In the genomic region with DNA sequence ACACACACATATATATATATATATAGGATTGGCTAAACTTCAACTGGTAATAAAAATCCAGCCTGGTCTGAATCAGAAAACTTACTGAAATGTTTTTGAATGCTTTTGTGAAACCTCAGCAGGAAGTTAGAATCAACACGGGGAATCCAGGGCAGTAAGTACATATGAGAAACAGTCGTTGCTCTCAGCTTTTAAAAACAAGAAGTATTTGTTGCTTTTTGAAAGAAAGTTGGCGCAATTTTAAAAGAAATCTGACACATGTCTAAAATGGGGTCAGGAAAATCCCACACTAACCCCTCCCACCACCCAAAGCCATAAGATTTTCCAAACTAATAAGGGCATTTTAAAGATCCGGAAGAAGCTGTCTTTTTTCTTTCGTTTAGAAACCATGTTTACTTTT, we compare ENCODE assay signal across 9 cellular contexts. TPM values are rescaled to one million over a fixed set of nuclear protein-coding genes. Genes with fewer than 3 reads are reported as not detected.
DNase-seq lines count a peak whose midpoint lies in the region; ATAC-seq and TF ChIP-seq lines count a peak whose summit lies in the region.
"Had no signal": no experiment of that assay in that cellular context is flagged by ENCODE, and none has a peak within 500 bp of the region (broad histone marks: within the 10 kb centered on the region; RNA-seq: fewer than 3 reads in every experiment).

No MANE protein-coding gene starts in this region.

- no peaks in the 10 kb centered on the region for H3K36me3 Mint-ChIP-seq in brain

- no peaks in the 10 kb centered on the region for H3K27me3 ChIP-seq in neutrophil

- peak; percentile 48 for ATAC-seq in HG02973 (IDR thresholded peaks at IDR 0.05; ENCODE audit: unreplicated experiment)

- POLR2A ChIA-PET in HEK293T (lab: Yijun Ruan, JAX), result no interaction called here

- peaks cover 0 to 3% (median 0%) of the 10 kb centered on the region in 5 experiments for H3K9me3 Mint-ChIP-seq in brain

- no peaks in the 10 kb centered on the region for H3K27me3 Mint-ChIP-seq in brain

- intact Hi-C loops in posterior cingulate gyrus (cut with DNase I), result no loop called here

- H3K9me3 ChIP-seq in neutrophil, result no peaks in the 10 kb centered on the region

- H3K4me3 Mint-ChIP-seq in brain, result peak overlapping the region in 1 of 5 experiments; percentile 75

- TF ChIP-seq CTCF in brain (conservative IDR thresholded peaks at IDR 0.05), result no peak
- no peak for TF ChIP-seq CTCF in neutrophil (IDR thresholded peaks at IDR 0.05)

- DNase-seq in EL (peak; percentile 21), HEK293T (ENCODE audit: extremely low spot score) (no peak), NCI-H1417 (lab: John Stamatoyannopoulos, UW) (no peak), posterior cingulate gyrus (no peak)
- no peak for DNase-seq in stimulated activated naive CD4-positive, alpha-beta T cell treated with Interleukin-2 at 50 U/mL for 16 hours (lab: John Stamatoyannopoulos, UW)

- H3K4me1 ChIP-seq in neutrophil (ENCODE audit: control insufficient read depth in 1 of 2, insufficient read depth in 1 of 2, low read depth in 1 of 2, low read length in 1 of 2), result peaks cover 32 to 42% of the 10 kb centered on the region in 2 experiments

- peak overlapping the region in 3 of 5 experiments; percentile 23 to 68 (median 55) for H3K27ac Mint-ChIP-seq in brain

- CTCF ChIA-PET in HEK293T (lab: Yijun Ruan, JAX), result interaction anchor here (0.5 kb wide), 1 partner anchor 56 kb away, joined by 5 read pairs; no protein-coding TSS in a partner anchor

- H3K4me1 Mint-ChIP-seq in brain, result no peaks in the 10 kb centered on the region

- peak overlapping the region; percentile 10 to 31 for H3K4me3 ChIP-seq in neutrophil (ENCODE audit: low read depth in 1 of 2, low read length in 1 of 2)
- H3K4me3 ChIP-seq: lung had no signal

- H3K27ac ChIP-seq in neutrophil, result peak overlapping the region; percentile 91

- no peaks in the 10 kb centered on the region for H3K36me3 ChIP-seq in neutrophil

TF ChIP-seq in HEK293T, 16 proteins besides CTCF, POLR2A, EP300 and RAD21:
- no peak for TF ChIP-seq SP1 (IDR thresholded peaks at IDR 0.05)
- no peak for TF ChIP-seq ELF4 (IDR thresholded peaks at IDR 0.05)
- TF ChIP-seq ZNF384 (IDR thresholded peaks at IDR 0.05), result no peak
- TF ChIP-seq, protein P1, sequence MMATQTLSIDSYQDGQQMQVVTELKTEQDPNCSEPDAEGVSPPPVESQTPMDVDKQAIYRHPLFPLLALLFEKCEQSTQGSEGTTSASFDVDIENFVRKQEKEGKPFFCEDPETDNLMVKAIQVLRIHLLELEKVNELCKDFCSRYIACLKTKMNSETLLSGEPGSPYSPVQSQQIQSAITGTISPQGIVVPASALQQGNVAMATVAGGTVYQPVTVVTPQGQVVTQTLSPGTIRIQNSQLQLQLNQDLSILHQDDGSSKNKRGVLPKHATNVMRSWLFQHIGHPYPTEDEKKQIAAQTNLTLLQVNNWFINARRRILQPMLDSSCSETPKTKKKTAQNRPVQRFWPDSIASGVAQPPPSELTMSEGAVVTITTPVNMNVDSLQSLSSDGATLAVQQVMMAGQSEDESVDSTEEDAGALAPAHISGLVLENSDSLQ (IDR thresholded peaks at IDR 0.05), result no peak
- no peak for TF ChIP-seq L3MBTL2 (conservative IDR thresholded peaks at IDR 0.05)
- TF ChIP-seq ARNT (IDR thresholded peaks at IDR 0.05), result no peak
- TF ChIP-seq HDGF (IDR thresholded peaks at IDR 0.05; ENCODE audit: borderline replicate concordance), result no peak
- TF ChIP-seq NFRKB (IDR thresholded peaks at IDR 0.05), result no peak
- no peak for TF ChIP-seq SUZ12 (IDR thresholded peaks at IDR 0.05)
- no peak for TF ChIP-seq FOXK2 (IDR thresholded peaks at IDR 0.05)
- no peak for TF ChIP-seq LEF1 (IDR thresholded peaks at IDR 0.05; ENCODE audit: borderline replicate concordance)
- no peak for TF ChIP-seq FOXM1 (IDR thresholded peaks at IDR 0.05; ENCODE audit: borderline replicate concordance)
- TF ChIP-seq TARDBP (IDR thresholded peaks at IDR 0.05), result no peak

RNA-seq across cellular contexts. Expression of a gene that starts 11.5 kb away (rescaled TPM):
- 0.31 TPM for polyA plus RNA-seq in brain (ENCODE audit: insufficient read depth, low read depth, low replicate concordance)

RNA-seq across cellular contexts. Expression of a gene that starts 30.4 kb away (rescaled TPM):
- 25.2 TPM for polyA plus RNA-seq in brain (ENCODE audit: insufficient read depth, low read depth, low replicate concordance)
